In genomic region chr3:175310046-175310445, GRCh38 we compare ENCODE assay signal across 21 cellular contexts.
DNase-seq lines count a peak whose midpoint lies in the region; ATAC-seq and TF ChIP-seq lines count a peak whose summit lies in the region.
"Had no signal": no experiment of that assay in that cellular context is flagged by ENCODE, and none has a peak within 500 bp of the region (broad histone marks: within the 10 kb centered on the region; RNA-seq: fewer than 3 reads in every experiment).

No MANE protein-coding gene starts in this region.

- CTCF ChIA-PET in Calu3 (lab: Charles Lee) = no interaction called here

- no peaks in the 10 kb centered on the region for H3K36me3 ChIP-seq in SK-N-MC (ENCODE audit: insufficient read depth, low read length)
- H3K36me3 ChIP-seq in osteoblast (ENCODE audit: insufficient read depth, low read length) = no peaks in the 10 kb centered on the region
- H3K36me3 ChIP-seq: BLaER1, HAP-1 had no signal

- TF ChIP-seq CTCF in 22Rv1 (IDR thresholded peaks at IDR 0.05) (no peak), Calu3 (IDR thresholded peaks at IDR 0.05; ENCODE audit: unreplicated experiment) (no peak), osteoblast (IDR thresholded peaks at IDR 0.05; ENCODE audit: extremely low read depth, low read depth, low read length) (no peak)

- ATAC-seq in HG02763 (IDR thresholded peaks at IDR 0.05; ENCODE audit: unreplicated experiment) (no peak), HG02973 (IDR thresholded peaks at IDR 0.05; ENCODE audit: unreplicated experiment) (no peak)
- ATAC-seq: A549; CD8-positive, alpha-beta T cell had no signal

- H3K4me3 ChIP-seq in SK-N-MC (no peak overlapping the region), osteoblast (ENCODE audit: insufficient read depth, low read length) (no peak overlapping the region)
- H3K4me3 ChIP-seq: A549, BLaER1, HAP-1 had no signal

- no peaks in the 10 kb centered on the region for H3K4me1 ChIP-seq in osteoblast (ENCODE audit: insufficient read depth, low read length)
- H3K4me1 ChIP-seq: BLaER1, Caco-2, HAP-1 had no signal

- H3K79me2 ChIP-seq in osteoblast (ENCODE audit: insufficient read depth, low read length) = no peaks in the 10 kb centered on the region

- intact Hi-C loops in Calu3 (cut with micrococcal nuclease; ENCODE audit: unreplicated experiment) = no loop called here

- H3K4me2 ChIP-seq in osteoblast (ENCODE audit: insufficient read depth, low read length) = no peak overlapping the region
- H3K4me2 ChIP-seq: A549, BLaER1 had no signal

- H3K36me3 Mint-ChIP-seq in Calu3 (ENCODE audit: insufficient read depth, unreplicated experiment) = no peaks in the 10 kb centered on the region
- H3K36me3 Mint-ChIP-seq: CD4-positive, CD25-positive, alpha-beta regulatory T cell; CD8-positive, alpha-beta T cell had no signal

- H3K27me3 Mint-ChIP-seq in Calu3 (ENCODE audit: unreplicated experiment) = no peaks in the 10 kb centered on the region
- H3K27me3 Mint-ChIP-seq: B cell; CD4-positive, CD25-positive, alpha-beta regulatory T cell had no signal

- peaks cover 4% of the 10 kb centered on the region for H3K9me3 Mint-ChIP-seq in Calu3 (ENCODE audit: low read depth, unreplicated experiment)
- H3K9me3 Mint-ChIP-seq: CD8-positive, alpha-beta T cell; HFFc6 had no signal

- H3K9me3 ChIP-seq in SK-N-MC (ENCODE audit: low read depth, low read length) (no peaks in the 10 kb centered on the region), osteoblast (ENCODE audit: low read depth, low read length) (no peaks in the 10 kb centered on the region)
- H3K9me3 ChIP-seq: A549, Caco-2, HAP-1 had no signal

- H3K4me1 Mint-ChIP-seq in Calu3 (ENCODE audit: low read depth, unreplicated experiment) = peaks cover 26% of the 10 kb centered on the region
- H3K4me1 Mint-ChIP-seq: B cell; CD4-positive, CD25-positive, alpha-beta regulatory T cell had no signal

- H3K9ac ChIP-seq in SK-N-MC (ENCODE audit: insufficient read length) = no peak overlapping the region
- H3K9ac ChIP-seq: BLaER1 had no signal

- H3K4me3 Mint-ChIP-seq in Calu3 (ENCODE audit: low read depth, unreplicated experiment) = no peak overlapping the region
- H3K4me3 Mint-ChIP-seq: B cell; CD4-positive, CD25-positive, alpha-beta regulatory T cell; CD8-positive, alpha-beta T cell; HFFc6 had no signal

- H4K20me1 ChIP-seq in osteoblast (ENCODE audit: insufficient read depth, low read length) = no peaks in the 10 kb centered on the region
- H4K20me1 ChIP-seq: BLaER1 had no signal

- peak overlapping the region; percentile 91 for H3K27ac ChIP-seq in 22Rv1
- H3K27ac ChIP-seq in SK-N-MC = peak overlapping the region; percentile 9; the same call in 1 of the 2 replicates
- H3K27ac ChIP-seq in osteoblast (ENCODE audit: low read depth, low read length) = no peak overlapping the region
- H3K27ac ChIP-seq: A549, BLaER1 had no signal

- no peaks in the 10 kb centered on the region for H3K27me3 ChIP-seq in osteoblast (ENCODE audit: insufficient read depth, low read length)
- H3K27me3 ChIP-seq: BLaER1 had no signal

- DNase-seq in Calu3 = no peak
- DNase-seq in SK-N-MC (ENCODE audit: low read depth, low spot score) = no peak
- DNase-seq in osteoblast (ENCODE audit: insufficient read length, low spot score, missing footprints) = peak; percentile 34
- DNase-seq in NOMO-1 treated with dmso at 0.1 percent for 144 hours (lab: John Stamatoyannopoulos, UW; ENCODE audit: unreplicated experiment) = no peak
- DNase-seq in NAMALWA (ENCODE audit: low spot score) = no peak
- DNase-seq: 8988T; Caco-2; CD4-positive, CD25-positive, alpha-beta regulatory T cell; CD8-positive, alpha-beta T cell; DMS53; DMS79 treated with DMSO at 0.1 percent for 48 hours; GF-D8; GOT3; HFFc6 had no signal

- H3K27ac Mint-ChIP-seq in Calu3 (ENCODE audit: unreplicated experiment) = peak overlapping the region; percentile 27
- H3K27ac Mint-ChIP-seq: B cell; CD4-positive, CD25-positive, alpha-beta regulatory T cell; CD8-positive, alpha-beta T cell; HFFc6 had no signal

- no TSS peak for BruUV-seq in Calu3 (replicated peaks; lab: Mats Ljungman, UMichigan)

- H2AFZ ChIP-seq in osteoblast (ENCODE audit: low read length) = no peak overlapping the region
